In genomic region chr6:161922631-161923119, GRCh38 we compare ENCODE assay signal across 8 cellular contexts.
DNase-seq lines count a peak whose midpoint lies in the region; ATAC-seq lines count a peak whose summit lies in the region.

No MANE protein-coding gene starts in this region.

- H3K4me3 ChIP-seq in adipocyte (ENCODE audit: low read length) (no peak overlapping the region), aorta (ENCODE audit: low read length in 2 of 2) (no peak overlapping the region)

- no peaks in the 10 kb centered on the region for H3K36me3 ChIP-seq in adipocyte (ENCODE audit: control insufficient read depth, insufficient read depth, low read length, severe bottlenecking)
- H3K36me3 ChIP-seq in aorta (ENCODE audit: control insufficient read depth in 1 of 2, insufficient read depth in 2 of 2, low read length in 1 of 2) = no peaks in the 10 kb centered on the region

- peaks cover 6% of the 10 kb centered on the region for H3K4me1 ChIP-seq in adipocyte (ENCODE audit: control insufficient read depth, insufficient read depth, low read length)
- H3K4me1 ChIP-seq in aorta (ENCODE audit: control insufficient read depth in 1 of 2, insufficient read depth in 2 of 2, low read length in 2 of 2) = no peaks in the 10 kb centered on the region

- H3K27me3 ChIP-seq in adipocyte (replicated peaks; ENCODE audit: control insufficient read depth, insufficient read depth, low read length) (no peaks in the 10 kb centered on the region), aorta (ENCODE audit: control insufficient read depth in 1 of 2, insufficient read depth in 2 of 2, low read length in 1 of 2) (no peaks in the 10 kb centered on the region)

- no peak overlapping the region for H3K27ac ChIP-seq in aorta (ENCODE audit: low read depth in 1 of 2, low read length in 2 of 2)

- DNase-seq in stimulated activated CD4-positive, alpha-beta T cell treated with anti-CD3 and anti-CD28 coated beads, Interleukin-2, amount 100 ng/mL, for 48 hours = peak; percentile 3 to 7
- no peak for DNase-seq in stimulated activated CD4-positive, alpha-beta T cell treated with anti-CD3 and anti-CD28 coated beads, Interleukin-4, amount 100 ng/mL, for 24 hours
- DNase-seq in NCI-H1092 (lab: John Stamatoyannopoulos, UW) = peak; percentile 59
- peak; percentile 28 for DNase-seq in adipocyte (ENCODE audit: low read depth)
- DNase-seq in islet precursor cell = peak; percentile 73
- DNase-seq in aorta = no peak
- no peak for DNase-seq in activated naive CD4-positive, alpha-beta T cell treated with Interleukin-2 at 50 U/mL for 16 hours

- WGBS in aorta, 2 donors = 3 to 7% methylated on average over 1 of the region's 1 CpG

- H3K9me3 ChIP-seq in adipocyte (ENCODE audit: control insufficient read depth, low read length) (no peaks in the 10 kb centered on the region), aorta (ENCODE audit: control insufficient read depth, low read length) (no peaks in the 10 kb centered on the region)

- ATAC-seq in aorta (ENCODE audit: low FRiP score) (peak; percentile 72), HG03139 (IDR thresholded peaks at IDR 0.05; ENCODE audit: unreplicated experiment) (no peak)

- intact Hi-C loops in aorta (cut with DNase I) = no loop called here

- H3K9ac ChIP-seq in adipocyte (ENCODE audit: low read length) = no peak overlapping the region

Comparison
In these comparisons a context has a peak if more than half of its experiments do, and no peak if none do; other contexts are left out.
1. DNase-seq: peak in stimulated activated CD4-positive, alpha-beta T cell treated with anti-CD3 and anti-CD28 coated beads, Interleukin-2, amount 100 ng/mL, for 48 hours (2 of 2), NCI-H1092 (single experiment), adipocyte (single experiment) and islet precursor cell (single experiment); none in stimulated activated CD4-positive, alpha-beta T cell treated with anti-CD3 and anti-CD28 coated beads, Interleukin-4, amount 100 ng/mL, for 24 hours (single experiment), aorta (0 of 2) and activated naive CD4-positive, alpha-beta T cell treated with Interleukin-2 at 50 U/mL for 16 hours (single experiment).